Comparison of ENCODE assay signal across 17 cellular contexts in genomic region chr1:56435434-56436337, GRCh38.
DNase-seq lines count a peak whose midpoint lies in the region; ATAC-seq and TF ChIP-seq lines count a peak whose summit lies in the region.
"Had no signal": no experiment of that assay in that cellular context is flagged by ENCODE, and none has a peak within 500 bp of the region (broad histone marks: within the 10 kb centered on the region; RNA-seq: fewer than 3 reads in every experiment).

No MANE protein-coding gene starts in this region.

- no peak overlapping the region; the same call in 1 of the 2 replicates for H4K5ac ChIP-seq in IMR-90 (ENCODE audit: low read depth, low read length)

- no peaks in the 10 kb centered on the region for H3K4me1 Mint-ChIP-seq in CD8-positive, alpha-beta T cell (ENCODE audit: low read depth)
- H3K4me1 Mint-ChIP-seq: activated CD4-positive, alpha-beta T cell treated with anti-CD3 and anti-CD28 coated beads for 36 hours had no signal

- no peaks in the 10 kb centered on the region for H3K79me1 ChIP-seq in IMR-90 (ENCODE audit: low read depth in 1 of 2, low read length in 2 of 2)

- H3K4me2 ChIP-seq in IMR-90 (ENCODE audit: low read depth, low read length), result no peak overlapping the region
- H3K4me2 ChIP-seq: BLaER1 treated with 17β-estradiol and CSF1 and Interleukin-3, amounts not matched to agents 10 nM and 100 nM had no signal

- H2BK120ac ChIP-seq in IMR-90 (ENCODE audit: low read depth, low read length), result no peak overlapping the region

- H3K56ac ChIP-seq in IMR-90 (ENCODE audit: extremely low read depth, insufficient read depth, low read length), result no peak overlapping the region

- H2BK20ac ChIP-seq in IMR-90 (ENCODE audit: low read depth, low read length), result no peak overlapping the region

- no peak for ATAC-seq in IMR-90 (ENCODE audit: low read depth)
- ATAC-seq in CD8-positive, alpha-beta T cell, result no peak
- ATAC-seq: activated CD4-positive, alpha-beta T cell treated with anti-CD3 and anti-CD28 coated beads for 36 hours had no signal

- H3K9me3 Mint-ChIP-seq in CD8-positive, alpha-beta T cell, result no peaks in the 10 kb centered on the region

- H2AK5ac ChIP-seq in IMR-90 (ENCODE audit: low read depth, low read length), result no peak overlapping the region

- intact Hi-C loops in IMR-90 (cut with micrococcal nuclease), result no loop called here
- intact Hi-C loops in CD8-positive, alpha-beta T cell (cut with DNase I, micrococcal nuclease), result no loop called here
- intact Hi-C loops in posterior vena cava (cut with DNase I), result no loop called here

- no peak overlapping the region for H4K91ac ChIP-seq in IMR-90 (ENCODE audit: insufficient read depth, low read depth, low read length)

- H2BK15ac ChIP-seq in IMR-90 (ENCODE audit: low read depth, low read length), result no peak overlapping the region

- no peaks in the 10 kb centered on the region for H3K27me3 ChIP-seq in IMR-90 (ENCODE audit: control insufficient read depth, insufficient read depth, low read length)
- H3K27me3 ChIP-seq in CD8-positive, alpha-beta T cell (ENCODE audit: insufficient read depth, low read length), result no peaks in the 10 kb centered on the region
- H3K27me3 ChIP-seq: ascending aorta; BLaER1 treated with 17β-estradiol and CSF1 and Interleukin-3, amounts not matched to agents 10 nM and 100 nM; right atrium auricular region; stomach had no signal

- in situ Hi-C loops in IMR-90 (cut with MboI; ENCODE audit: low sequenced_read_pairs), result no loop called here

- no peak overlapping the region for H4K8ac ChIP-seq in IMR-90 (ENCODE audit: low read depth in 2 of 2, low read length in 2 of 2)

- H2BK5ac ChIP-seq in IMR-90 (ENCODE audit: low read depth, low read length, poor library complexity, severe bottlenecking), result no peak overlapping the region

- no peak overlapping the region for H3K4me3 Mint-ChIP-seq in CD8-positive, alpha-beta T cell
- H3K4me3 Mint-ChIP-seq: activated CD4-positive, alpha-beta T cell treated with anti-CD3 and anti-CD28 coated beads for 36 hours had no signal

- peak overlapping the region; percentile 19 for H2AK9ac ChIP-seq in IMR-90 (replicated peaks; ENCODE audit: low read depth, low read length, poor library complexity)

- no peaks in the 10 kb centered on the region for H3K36me3 Mint-ChIP-seq in CD8-positive, alpha-beta T cell

- H3K18ac ChIP-seq in IMR-90 (ENCODE audit: low read depth, low read length), result no peak overlapping the region; the same call in 1 of the 2 replicates

- H3K23ac ChIP-seq in IMR-90 (ENCODE audit: low read depth, low read length), result no peak overlapping the region

- peak overlapping the region; percentile 30 for H2AFZ ChIP-seq in IMR-90 (replicated peaks; ENCODE audit: low read length, poor library complexity)

- dilution Hi-C loops in IMR-90 (cut with HindIII; ENCODE audit: low sequenced_read_pairs, unreplicated experiment), result no loop called here

- H3K9me3 ChIP-seq in IMR-90 (ENCODE audit: control insufficient read depth, insufficient read depth, low read length), result no peaks in the 10 kb centered on the region
- no peaks in the 10 kb centered on the region for H3K9me3 ChIP-seq in CD8-positive, alpha-beta T cell (ENCODE audit: low read length)
- H3K9me3 ChIP-seq: ascending aorta; BLaER1 treated with 17β-estradiol and CSF1 and Interleukin-3, amounts not matched to agents 10 nM and 100 nM; right atrium auricular region; stomach had no signal

- no peaks in the 10 kb centered on the region for H3K36me3 ChIP-seq in IMR-90 (ENCODE audit: control insufficient read depth, insufficient read depth, low read length)
- H3K36me3 ChIP-seq in CD8-positive, alpha-beta T cell (ENCODE audit: insufficient read depth, low read length), result no peaks in the 10 kb centered on the region
- H3K36me3 ChIP-seq: ascending aorta; BLaER1 treated with 17β-estradiol and CSF1 and Interleukin-3, amounts not matched to agents 10 nM and 100 nM; right atrium auricular region; stomach had no signal

- CTCF ChIA-PET in IMR-90 (lab: Yijun Ruan, JAX), result no interaction called here
- CTCF ChIA-PET in CD8-positive, alpha-beta T cell (lab: Charles Lee), result no interaction called here

- no peak overlapping the region for H3K27ac Mint-ChIP-seq in CD8-positive, alpha-beta T cell
- H3K27ac Mint-ChIP-seq: activated CD4-positive, alpha-beta T cell treated with anti-CD3 and anti-CD28 coated beads for 36 hours had no signal

- H3K27me3 Mint-ChIP-seq in CD8-positive, alpha-beta T cell (ENCODE audit: low read depth), result no peaks in the 10 kb centered on the region
- H3K27me3 Mint-ChIP-seq: activated CD4-positive, alpha-beta T cell treated with anti-CD3 and anti-CD28 coated beads for 36 hours had no signal

- no peak for TF ChIP-seq POLR2A in IMR-90 (IDR thresholded peaks at IDR 0.05; ENCODE audit: low read depth, low read length)

- DNase-seq in IMR-90, result no peak
- DNase-seq in iPS-NIHi7 (ENCODE audit: extremely low spot score), result peak; percentile 39
- peak; percentile 78 for DNase-seq in retina
- no peak for DNase-seq in NCI-H2029 treated with DMSO at 0.1 percent for 48 hours (lab: John Stamatoyannopoulos, UW)
- no peak for DNase-seq in CD8-positive, alpha-beta T cell
- DNase-seq in posterior vena cava (ENCODE audit: low spot score), result no peak
- no peak for DNase-seq in RKO (ENCODE audit: low spot score)
- DNase-seq: activated CD4-positive, alpha-beta T cell treated with anti-CD3 and anti-CD28 coated beads for 36 hours; activated T-cell treated with anti-CD3 and anti-CD28 coated beads, Interleukin-2, amount 50 U/mL, for 48 hours; GF-D8; Kasumi-1; NCI-H1930; stomach had no signal

- BruUV-seq in IMR-90 (replicated peaks; lab: Mats Ljungman, UMichigan), result no TSS peak

- H3K9ac ChIP-seq in IMR-90 (ENCODE audit: low read depth, low read length), result no peak overlapping the region
- H3K9ac ChIP-seq: BLaER1 treated with 17β-estradiol and CSF1 and Interleukin-3, amounts not matched to agents 10 nM and 100 nM had no signal

- peaks cover 6% of the 10 kb centered on the region; the same call in 1 of the 2 replicates for H3K9me1 ChIP-seq in IMR-90 (ENCODE audit: insufficient read depth, low read length)

- H3K14ac ChIP-seq in IMR-90 (replicated peaks; ENCODE audit: low read depth, low read length), result no peak overlapping the region

- no peak overlapping the region for H3K4ac ChIP-seq in IMR-90 (ENCODE audit: low read depth, low read length)

- no peak for TF ChIP-seq CTCF in IMR-90 (conservative IDR thresholded peaks at IDR 0.05; ENCODE audit: low read depth, low read length)
- no peak for TF ChIP-seq CTCF in CD8-positive, alpha-beta T cell (IDR thresholded peaks at IDR 0.05)

- no peaks in the 10 kb centered on the region for H4K20me1 ChIP-seq in IMR-90 (ENCODE audit: insufficient read depth, low read length)
- H4K20me1 ChIP-seq: BLaER1 treated with 17β-estradiol and CSF1 and Interleukin-3, amounts not matched to agents 10 nM and 100 nM had no signal

- WGBS in IMR-90 (ENCODE audit: extremely low coverage in 2 of 2, insufficient read length in 1 of 2), 2 experiments, result no CpG with 5 or more reads among the region's 4 CpGs

- POLR2A ChIA-PET in IMR-90 (lab: Charles Lee; ENCODE audit: unreplicated experiment), result no interaction called here
- POLR2A ChIA-PET in CD8-positive, alpha-beta T cell (lab: Charles Lee), result no interaction called here

- no peak for TF ChIP-seq RAD21 in IMR-90 (IDR thresholded peaks at IDR 0.05; ENCODE audit: low read length)

- H3K4me1 ChIP-seq in IMR-90 (ENCODE audit: control insufficient read depth, insufficient read depth, low read length), result peaks cover 6% of the 10 kb centered on the region; the same call in 1 of the 2 replicates
- no peaks in the 10 kb centered on the region for H3K4me1 ChIP-seq in CD8-positive, alpha-beta T cell (ENCODE audit: insufficient read depth, low read length)

- no peak overlapping the region for H3K27ac ChIP-seq in IMR-90 (ENCODE audit: insufficient read depth, low read length)
- H3K27ac ChIP-seq in angular gyrus (ENCODE audit: low read depth, low read length), result peak overlapping the region; percentile 93
- H3K27ac ChIP-seq in CD8-positive, alpha-beta T cell (ENCODE audit: low read depth, low read length), result no peak overlapping the region
- H3K27ac ChIP-seq: ascending aorta; BLaER1 treated with 17β-estradiol and CSF1 and Interleukin-3, amounts not matched to agents 10 nM and 100 nM; right atrium auricular region; stomach had no signal

- H3K4me3 ChIP-seq in IMR-90 (ENCODE audit: insufficient read depth, low read depth, low read length), result no peak overlapping the region
- H3K4me3 ChIP-seq in CD8-positive, alpha-beta T cell (ENCODE audit: low read depth, low read length), result no peak overlapping the region
- H3K4me3 ChIP-seq: ascending aorta; BLaER1 treated with 17β-estradiol and CSF1 and Interleukin-3, amounts not matched to agents 10 nM and 100 nM; right atrium auricular region; stomach had no signal

TF ChIP-seq in IMR-90, 13 proteins besides CTCF, POLR2A, EP300 and RAD21 (continues in another document):
- TF ChIP-seq SMC3 (IDR thresholded peaks at IDR 0.05; ENCODE audit: low read depth, low read length), result no peak
- TF ChIP-seq ELK1 (IDR thresholded peaks at IDR 0.05; ENCODE audit: borderline replicate concordance, low read depth, low read length), result no peak
- no peak for TF ChIP-seq RCOR1 (IDR thresholded peaks at IDR 0.05; ENCODE audit: insufficient replicate concordance, low read length)
- no peak for TF ChIP-seq NFE2L2 (IDR thresholded peaks at IDR 0.05; ENCODE audit: low read depth, low read length)
- no peak for TF ChIP-seq CHD1 (IDR thresholded peaks at IDR 0.05; ENCODE audit: low read depth, low read length)
- no peak for TF ChIP-seq MAZ (IDR thresholded peaks at IDR 0.05; ENCODE audit: borderline replicate concordance, low read depth, low read length)
- TF ChIP-seq MAFK (IDR thresholded peaks at IDR 0.05; ENCODE audit: low read depth, low read length), result no peak
- no peak for TF ChIP-seq CEBPB (IDR thresholded peaks at IDR 0.05; ENCODE audit: low read depth, low read length)
- no peak for TF ChIP-seq USF2 (IDR thresholded peaks at IDR 0.05; ENCODE audit: low read depth, low read length)

Comparison
In these comparisons a context has a peak if more than half of its experiments do, and no peak if none do; other contexts are left out.
1. DNase-seq: peak in iPS-NIHi7 (single experiment) and retina (single experiment); none in IMR-90 (single experiment), NCI-H2029 treated with DMSO at 0.1 percent for 48 hours (single experiment), CD8-positive, alpha-beta T cell (0 of 7), posterior vena cava (single experiment) and RKO (single experiment).